Comparison of ENCODE assay signal across 1 cellular context in the genomic region with DNA sequence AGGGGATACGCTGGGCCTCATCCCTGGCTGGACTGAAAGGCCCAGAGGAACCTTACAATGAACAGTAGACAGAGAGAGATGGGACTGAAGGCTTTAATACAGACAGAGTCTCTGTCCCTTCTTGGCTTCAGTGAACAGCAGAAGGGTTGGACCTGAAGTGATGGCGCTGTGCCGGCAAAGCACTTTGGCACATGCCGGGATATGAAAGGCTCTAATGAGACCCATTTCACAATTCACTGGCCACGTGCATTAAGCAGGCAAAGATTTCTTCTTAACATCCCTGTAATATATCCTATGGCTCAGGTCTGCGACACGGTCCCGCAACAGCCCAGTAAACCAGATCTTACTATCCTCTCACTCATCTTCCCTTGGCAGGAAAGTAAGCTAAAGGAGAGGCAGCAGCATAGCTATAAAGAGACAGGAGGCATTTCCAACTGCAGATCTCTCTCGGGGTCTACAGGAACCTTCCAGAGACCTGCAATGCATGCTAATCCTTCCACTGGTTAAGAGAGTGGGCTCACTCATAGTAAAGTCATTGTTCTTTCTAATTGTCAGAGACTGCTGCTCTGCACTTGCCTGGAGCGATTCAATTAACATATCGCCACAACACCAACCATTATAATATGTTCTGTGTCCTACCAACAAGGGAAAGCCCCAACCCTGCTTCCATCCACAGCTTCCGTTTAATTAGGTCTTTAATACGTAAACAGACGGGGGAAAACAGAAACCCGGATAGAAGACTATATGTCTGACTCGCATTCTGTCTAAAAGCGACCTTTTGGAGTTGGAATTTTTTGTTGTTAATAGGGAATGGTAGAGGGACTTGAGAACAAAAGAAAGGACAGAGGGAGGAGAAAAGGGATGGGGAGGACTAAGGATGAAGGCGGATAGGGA.
TF ChIP-seq lines count a peak whose summit lies in the region.

No MANE protein-coding gene starts in this region.

TF ChIP-seq in SK-N-SH treated with all-trans-retinoic acid at 6 μM for 48 hours, 23 proteins besides CTCF, POLR2A, EP300 and RAD21:
- TF ChIP-seq TOX (CRISPR knock-in tag; IDR thresholded peaks at IDR 0.05; ENCODE audit: borderline replicate concordance) = no peak
- TF ChIP-seq ZFP30 (CRISPR knock-in tag; IDR thresholded peaks at IDR 0.05) = no peak
- TF ChIP-seq ZC3H10 (CRISPR knock-in tag; IDR thresholded peaks at IDR 0.05) = no peak
- TF ChIP-seq BACH2 (CRISPR knock-in tag; IDR thresholded peaks at IDR 0.05; ENCODE audit: borderline replicate concordance) = no peak
- TF ChIP-seq, protein P1, sequence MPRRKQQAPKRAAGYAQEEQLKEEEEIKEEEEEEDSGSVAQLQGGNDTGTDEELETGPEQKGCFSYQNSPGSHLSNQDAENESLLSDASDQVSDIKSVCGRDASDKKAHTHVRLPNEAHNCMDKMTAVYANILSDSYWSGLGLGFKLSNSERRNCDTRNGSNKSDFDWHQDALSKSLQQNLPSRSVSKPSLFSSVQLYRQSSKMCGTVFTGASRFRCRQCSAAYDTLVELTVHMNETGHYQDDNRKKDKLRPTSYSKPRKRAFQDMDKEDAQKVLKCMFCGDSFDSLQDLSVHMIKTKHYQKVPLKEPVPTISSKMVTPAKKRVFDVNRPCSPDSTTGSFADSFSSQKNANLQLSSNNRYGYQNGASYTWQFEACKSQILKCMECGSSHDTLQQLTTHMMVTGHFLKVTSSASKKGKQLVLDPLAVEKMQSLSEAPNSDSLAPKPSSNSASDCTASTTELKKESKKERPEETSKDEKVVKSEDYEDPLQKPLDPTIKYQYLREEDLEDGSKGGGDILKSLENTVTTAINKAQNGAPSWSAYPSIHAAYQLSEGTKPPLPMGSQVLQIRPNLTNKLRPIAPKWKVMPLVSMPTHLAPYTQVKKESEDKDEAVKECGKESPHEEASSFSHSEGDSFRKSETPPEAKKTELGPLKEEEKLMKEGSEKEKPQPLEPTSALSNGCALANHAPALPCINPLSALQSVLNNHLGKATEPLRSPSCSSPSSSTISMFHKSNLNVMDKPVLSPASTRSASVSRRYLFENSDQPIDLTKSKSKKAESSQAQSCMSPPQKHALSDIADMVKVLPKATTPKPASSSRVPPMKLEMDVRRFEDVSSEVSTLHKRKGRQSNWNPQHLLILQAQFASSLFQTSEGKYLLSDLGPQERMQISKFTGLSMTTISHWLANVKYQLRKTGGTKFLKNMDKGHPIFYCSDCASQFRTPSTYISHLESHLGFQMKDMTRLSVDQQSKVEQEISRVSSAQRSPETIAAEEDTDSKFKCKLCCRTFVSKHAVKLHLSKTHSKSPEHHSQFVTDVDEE (CRISPR knock-in tag; IDR thresholded peaks at IDR 0.05) = no peak
- TF ChIP-seq ZFP3 (CRISPR knock-in tag; IDR thresholded peaks at IDR 0.05) = no peak
- TF ChIP-seq, protein P2, sequence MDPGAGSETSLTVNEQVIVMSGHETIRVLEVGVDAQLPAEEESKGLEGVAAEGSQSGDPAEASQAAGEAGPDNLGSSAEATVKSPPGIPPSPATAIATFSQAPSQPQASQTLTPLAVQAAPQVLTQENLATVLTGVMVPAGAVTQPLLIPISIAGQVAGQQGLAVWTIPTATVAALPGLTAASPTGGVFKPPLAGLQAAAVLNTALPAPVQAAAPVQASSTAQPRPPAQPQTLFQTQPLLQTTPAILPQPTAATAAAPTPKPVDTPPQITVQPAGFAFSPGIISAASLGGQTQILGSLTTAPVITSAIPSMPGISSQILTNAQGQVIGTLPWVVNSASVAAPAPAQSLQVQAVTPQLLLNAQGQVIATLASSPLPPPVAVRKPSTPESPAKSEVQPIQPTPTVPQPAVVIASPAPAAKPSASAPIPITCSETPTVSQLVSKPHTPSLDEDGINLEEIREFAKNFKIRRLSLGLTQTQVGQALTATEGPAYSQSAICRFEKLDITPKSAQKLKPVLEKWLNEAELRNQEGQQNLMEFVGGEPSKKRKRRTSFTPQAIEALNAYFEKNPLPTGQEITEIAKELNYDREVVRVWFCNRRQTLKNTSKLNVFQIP (CRISPR knock-in tag; IDR thresholded peaks at IDR 0.05; ENCODE audit: borderline replicate concordance, low read depth) = no peak
- TF ChIP-seq, protein P3, sequence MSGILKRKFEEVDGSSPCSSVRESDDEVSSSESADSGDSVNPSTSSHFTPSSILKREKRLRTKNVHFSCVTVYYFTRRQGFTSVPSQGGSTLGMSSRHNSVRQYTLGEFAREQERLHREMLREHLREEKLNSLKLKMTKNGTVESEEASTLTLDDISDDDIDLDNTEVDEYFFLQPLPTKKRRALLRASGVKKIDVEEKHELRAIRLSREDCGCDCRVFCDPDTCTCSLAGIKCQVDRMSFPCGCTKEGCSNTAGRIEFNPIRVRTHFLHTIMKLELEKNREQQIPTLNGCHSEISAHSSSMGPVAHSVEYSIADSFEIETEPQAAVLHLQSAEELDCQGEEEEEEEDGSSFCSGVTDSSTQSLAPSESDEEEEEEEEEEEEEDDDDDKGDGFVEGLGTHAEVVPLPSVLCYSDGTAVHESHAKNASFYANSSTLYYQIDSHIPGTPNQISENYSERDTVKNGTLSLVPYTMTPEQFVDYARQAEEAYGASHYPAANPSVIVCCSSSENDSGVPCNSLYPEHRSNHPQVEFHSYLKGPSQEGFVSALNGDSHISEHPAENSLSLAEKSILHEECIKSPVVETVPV (CRISPR knock-in tag; IDR thresholded peaks at IDR 0.05) = no peak
- TF ChIP-seq GLIS3 (CRISPR knock-in tag; IDR thresholded peaks at IDR 0.05) = no peak
- no peak for TF ChIP-seq SNAI2 (CRISPR knock-in tag; IDR thresholded peaks at IDR 0.05)
- no peak for TF ChIP-seq CSDC2 (CRISPR knock-in tag; IDR thresholded peaks at IDR 0.05)
- TF ChIP-seq ZNF8 (CRISPR knock-in tag; IDR thresholded peaks at IDR 0.05) = no peak
- TF ChIP-seq, protein P4, sequence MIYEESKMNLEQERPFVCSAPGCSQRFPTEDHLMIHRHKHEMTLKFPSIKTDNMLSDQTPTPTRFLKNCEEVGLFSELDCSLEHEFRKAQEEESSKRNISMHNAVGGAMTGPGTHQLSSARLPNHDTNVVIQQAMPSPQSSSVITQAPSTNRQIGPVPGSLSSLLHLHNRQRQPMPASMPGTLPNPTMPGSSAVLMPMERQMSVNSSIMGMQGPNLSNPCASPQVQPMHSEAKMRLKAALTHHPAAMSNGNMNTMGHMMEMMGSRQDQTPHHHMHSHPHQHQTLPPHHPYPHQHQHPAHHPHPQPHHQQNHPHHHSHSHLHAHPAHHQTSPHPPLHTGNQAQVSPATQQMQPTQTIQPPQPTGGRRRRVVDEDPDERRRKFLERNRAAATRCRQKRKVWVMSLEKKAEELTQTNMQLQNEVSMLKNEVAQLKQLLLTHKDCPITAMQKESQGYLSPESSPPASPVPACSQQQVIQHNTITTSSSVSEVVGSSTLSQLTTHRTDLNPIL (CRISPR knock-in tag; IDR thresholded peaks at IDR 0.05; ENCODE audit: low read depth) = no peak
- no peak for TF ChIP-seq RARB (CRISPR knock-in tag; IDR thresholded peaks at IDR 0.05)
- TF ChIP-seq OSR1 (CRISPR knock-in tag; IDR thresholded peaks at IDR 0.05) = no peak
- no peak for TF ChIP-seq ESRRG (CRISPR knock-in tag; IDR thresholded peaks at IDR 0.05)
- no peak for TF ChIP-seq PPARA (CRISPR knock-in tag; IDR thresholded peaks at IDR 0.05; ENCODE audit: borderline replicate concordance)
- no peak for TF ChIP-seq TCF4 (CRISPR knock-in tag; IDR thresholded peaks at IDR 0.05; ENCODE audit: borderline replicate concordance)
- no peak for TF ChIP-seq ARNTL (CRISPR knock-in tag; IDR thresholded peaks at IDR 0.05; ENCODE audit: borderline replicate concordance, low read depth)
